13 cellular contexts compared by ENCODE assay signal in the genomic region with DNA sequence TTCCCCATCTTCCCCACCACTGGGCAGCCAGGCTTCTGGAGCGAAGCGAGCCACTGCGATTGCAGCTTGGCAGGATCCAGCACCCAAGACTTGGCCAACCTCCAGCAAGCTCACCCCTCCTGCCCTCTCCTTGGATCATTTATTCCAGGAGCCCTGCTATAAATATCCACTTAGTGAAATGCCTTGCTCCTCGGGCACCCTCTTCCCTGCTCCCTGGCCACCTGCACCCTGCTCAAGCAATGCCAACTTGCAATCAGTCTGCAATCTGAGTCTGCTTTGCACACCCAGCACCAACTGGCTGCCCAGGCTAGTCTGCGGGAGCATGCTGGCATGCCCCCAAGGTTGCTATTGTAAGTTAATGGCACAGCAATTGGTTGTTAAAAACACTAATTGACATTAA.
"Had no signal": no experiment of that assay in that cellular context is flagged by ENCODE, and none has a peak within 500 bp of the region (broad histone marks: within the 10 kb centered on the region; RNA-seq: fewer than 3 reads in every experiment).

No MANE protein-coding gene starts in this region.

- H3K9me3 ChIP-seq: ascending aorta, thoracic aorta, uterus had no signal

- ATAC-seq: activated CD8-positive, alpha-beta T cell treated with anti-CD3 and anti-CD28 coated beads for 36 hours; activated T-cell treated with anti-CD3 and anti-CD28 coated beads, Interleukin-2, amount 50 U/mL, for 72 hours; esophagus mucosa; natural killer cell treated with Interleukin-12 subunit alpha and Interleukin-12 subunit beta and Interleukin-15 and Interleukin-18, amount 100 ng/mL, for 72 hours had no signal

- H3K27me3 ChIP-seq: ascending aorta, uterus had no signal

- H3K4me1 ChIP-seq: uterus had no signal

- H3K27ac ChIP-seq: ascending aorta, thoracic aorta, uterus, VCaP had no signal

- DNase-seq: activated CD8-positive, alpha-beta memory T cell treated with anti-CD3 and anti-CD28 coated beads, Interleukin-2, amount 50 U/mL, for 4 hours; activated CD8-positive, alpha-beta T cell treated with anti-CD3 and anti-CD28 coated beads for 36 hours; activated T-cell treated with anti-CD3 and anti-CD28 coated beads, Interleukin-2, amount 50 U/mL, for 72 hours; immature natural killer cell; stimulated activated CD4-positive, alpha-beta T cell treated with anti-CD3 and anti-CD28 coated beads, Interleukin-2, amount 100 ng/mL, for 48 hours; stimulated activated CD8-positive, alpha-beta memory T cell treated with anti-CD3 and anti-CD28 coated beads, Interleukin-4, amount 100 ng/mL, for 48 hours; T1000; uterus had no signal

- H3K4me3 ChIP-seq: ascending aorta, thoracic aorta, uterus had no signal

- H3K36me3 ChIP-seq: ascending aorta, thoracic aorta, uterus had no signal
